Comparison of ENCODE assay signal across 11 cellular contexts in the genomic region with DNA sequence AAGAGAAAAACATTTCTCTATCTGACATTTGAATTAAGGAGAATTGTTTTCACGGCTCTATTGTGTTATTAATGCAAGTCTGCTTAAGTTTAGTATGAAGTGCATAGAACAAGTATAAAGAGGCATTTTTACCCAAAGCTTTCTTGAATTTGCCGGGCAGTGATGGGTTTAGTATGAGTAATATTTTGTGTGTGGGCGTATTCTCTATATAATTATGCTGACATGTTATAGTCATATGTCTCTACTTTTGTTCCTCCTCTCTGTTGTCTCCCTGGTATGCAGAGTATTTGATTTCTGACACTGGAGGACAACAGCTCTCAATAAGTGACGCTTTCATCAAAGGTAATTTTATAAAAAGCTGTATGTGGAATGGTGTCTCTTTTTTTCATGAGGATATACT. TPM values are rescaled to one million over a fixed set of nuclear protein-coding genes. Genes with fewer than 3 reads are reported as not detected.
DNase-seq lines count a peak whose midpoint lies in the region; ATAC-seq, FAIRE-seq and TF ChIP-seq lines count a peak whose summit lies in the region.
"Had no signal": no experiment of that assay in that cellular context is flagged by ENCODE, and none has a peak within 500 bp of the region (broad histone marks: within the 10 kb centered on the region; RNA-seq: fewer than 3 reads in every experiment).

No MANE protein-coding gene starts in this region.

- TF ChIP-seq CTCF in OCI-LY3 (IDR thresholded peaks at IDR 0.05; ENCODE audit: low read depth, low read length) (no peak), endodermal cell (conservative IDR thresholded peaks at IDR 0.05) (no peak)

- peak overlapping the region; percentile 67 for H3K4me3 ChIP-seq in OCI-LY3 (ENCODE audit: low read length)
- no peak overlapping the region for H3K4me3 ChIP-seq in endodermal cell (ENCODE audit: low read length)
- H3K4me3 ChIP-seq: BLaER1 treated with 17β-estradiol and CSF1 and Interleukin-3, amounts not matched to agents 10 nM and 100 nM had no signal

- H3K27ac ChIP-seq in OCI-LY3 (ENCODE audit: low read length) (peak overlapping the region; percentile 81), endodermal cell (ENCODE audit: low read depth, low read length) (no peak overlapping the region)

- peaks cover 6% of the 10 kb centered on the region for H4K20me1 ChIP-seq in OCI-LY3 (ENCODE audit: insufficient read depth, low read length)

- no peak overlapping the region for H2AFZ ChIP-seq in OCI-LY3 (ENCODE audit: low read depth, low read length)

- peaks cover 3% of the 10 kb centered on the region for H3K9me3 Mint-ChIP-seq in endodermal cell

- no peak for FAIRE-seq in H54 (lab: Jason Lieb, UNC)

- WGBS in endodermal cell (ENCODE audit: insufficient coverage in 1 of 2, insufficient read length in 1 of 2), 2 experiments = 99 to 100% methylated on average over 2 to 3 of the region's 4 CpGs

- ATAC-seq in GM18867 (IDR thresholded peaks at IDR 0.05; ENCODE audit: unreplicated experiment) = peak; percentile 53
- ATAC-seq in HG02798 (IDR thresholded peaks at IDR 0.05; ENCODE audit: poor library complexity, unreplicated experiment) = peak; percentile 64

- H3K27me3 Mint-ChIP-seq in endodermal cell (ENCODE audit: insufficient read depth) = no peaks in the 10 kb centered on the region

- H3K9me3 ChIP-seq in OCI-LY3 (ENCODE audit: insufficient read depth, low read length) (no peaks in the 10 kb centered on the region), endodermal cell (ENCODE audit: control insufficient read depth, low read length) (peaks cover 5% of the 10 kb centered on the region)

- TF ChIP-seq POLR2A in H54 (IDR thresholded peaks at IDR 0.05; ENCODE audit: low read depth, low read length) = no peak

- H3K27me3 ChIP-seq in OCI-LY3 (ENCODE audit: low read depth, low read length) = no peaks in the 10 kb centered on the region
- H3K27me3 ChIP-seq in endodermal cell (ENCODE audit: control insufficient read depth, insufficient read depth, low read length, poor library complexity, severe bottlenecking) = no peaks in the 10 kb centered on the region
- H3K27me3 ChIP-seq: BLaER1 treated with 17β-estradiol and CSF1 and Interleukin-3, amounts not matched to agents 10 nM and 100 nM had no signal

- H3K27ac Mint-ChIP-seq in endodermal cell = no peak overlapping the region

- peak overlapping the region; percentile 88 for H3K4me2 ChIP-seq in OCI-LY3 (ENCODE audit: low read length)

- peaks cover 10% of the 10 kb centered on the region for H3K36me3 ChIP-seq in OCI-LY3 (replicated peaks; ENCODE audit: low read depth, low read length)
- peaks cover 53% of the 10 kb centered on the region for H3K36me3 ChIP-seq in endodermal cell (ENCODE audit: control insufficient read depth, insufficient read depth, low read length)

- H3K4me1 ChIP-seq in OCI-LY3 (ENCODE audit: low read length) (peaks cover 52% of the 10 kb centered on the region), endodermal cell (ENCODE audit: control insufficient read depth, insufficient read depth, low read length) (no peaks in the 10 kb centered on the region)

- H3K79me2 ChIP-seq in OCI-LY3 (ENCODE audit: low read length) = peaks cover 12% of the 10 kb centered on the region; the same call in 1 of the 2 replicates

- H3K9ac ChIP-seq in OCI-LY3 (ENCODE audit: low read length) (peak overlapping the region; percentile 63), endodermal cell (ENCODE audit: extremely low read depth, low read length, poor library complexity, severe bottlenecking) (no peak overlapping the region)

- DNase-seq in AG20443 (ENCODE audit: low spot score) (peak; percentile 22), endodermal cell (no peak), retina (no peak), H54 (ENCODE audit: insufficient read length, low spot score) (no peak), cortex of kidney (lab: John Stamatoyannopoulos, UW) (no peak)
- DNase-seq: activated gamma-delta T cell treated with Interleukin-2 at 50 U/mL for 16 hours, SW 1271 had no signal

- H3K4me3 Mint-ChIP-seq in endodermal cell = no peak overlapping the region

- H3K36me3 Mint-ChIP-seq in endodermal cell (ENCODE audit: low read depth) = peaks cover 42% of the 10 kb centered on the region

- H3K4me1 Mint-ChIP-seq in endodermal cell = no peaks in the 10 kb centered on the region

RNA-seq across cellular contexts. Expression of gene PIKFYVE, which starts 45.9 kb away (rescaled TPM):
- 10 to 100 TPM; 34.9 to 41.2 TPM for total RNA-seq in endodermal cell
- 19.7 TPM for polyA plus RNA-seq in endodermal cell (2013, experiment 1 of 2)
- 22.8 TPM for polyA plus RNA-seq in endodermal cell (2013, experiment 2 of 2)

RNA-seq across cellular contexts. Expression of gene IDH1, which starts 57.1 kb away (rescaled TPM):
- total RNA-seq in endodermal cell = 100 to 1,000 TPM; 305 to 431 TPM
- 228 TPM for polyA plus RNA-seq in endodermal cell (2013, experiment 1 of 2)
- 244 TPM for polyA plus RNA-seq in endodermal cell (2013, experiment 2 of 2)
